ENCODE assay signal across 1 cellular context in the genomic region with DNA sequence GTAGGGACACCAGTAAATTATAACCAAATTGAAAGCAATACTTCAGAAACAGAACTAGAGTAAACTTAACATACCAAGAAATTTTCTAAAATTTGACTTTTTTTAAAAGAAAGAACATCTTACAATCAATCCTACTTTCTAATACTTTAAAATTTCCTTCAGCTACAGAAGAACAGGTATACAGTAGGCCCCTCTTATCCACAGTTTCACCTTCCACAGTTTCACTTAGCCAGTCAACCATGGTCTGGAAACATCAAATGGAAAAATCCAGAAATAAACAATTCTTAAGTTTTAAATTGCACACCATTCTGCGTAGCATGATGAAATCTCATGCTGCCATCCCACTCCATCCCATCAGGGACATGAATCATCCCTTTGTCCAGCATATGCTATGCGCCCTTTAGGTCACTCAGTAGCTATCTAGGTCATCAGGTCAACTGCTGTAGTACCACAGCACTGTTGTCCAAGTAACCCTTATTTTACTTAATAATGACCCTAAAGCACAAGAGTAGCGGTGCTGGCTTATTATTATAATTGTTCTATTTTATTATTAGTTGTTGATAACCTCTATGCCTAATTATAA.
TF ChIP-seq lines count a peak whose summit lies in the region.

No MANE protein-coding gene starts in this region.

TF ChIP-seq in HepG2, 621 proteins besides CTCF, POLR2A, EP300 and RAD21 (continued from another document and continues in another):
- TF ChIP-seq U2AF1 (optimal IDR thresholded peaks at IDR 0.05; ENCODE audit: low read depth, low read length) (no peak), TFE3 (CRISPR knock-in tag; IDR thresholded peaks at IDR 0.05) (peak; percentile 51; the same call in 1 of the 2 replicates), REST (IDR thresholded peaks at IDR 0.05; ENCODE audit: borderline replicate concordance in 1 of 2, low read depth in 1 of 2, low read length in 2 of 2) (no peak), SMAD3 (CRISPR knock-in tag; IDR thresholded peaks at IDR 0.05) (0 out of 2 replicates have a peak, but pooled peaks have one; percentile 32), CCAR2 (optimal IDR thresholded peaks at IDR 0.05; ENCODE audit: low read depth, low read length) (no peak), ERF (CRISPR knock-in tag; IDR thresholded peaks at IDR 0.05) (peak; percentile 60; the same call in 1 of the 2 replicates), ZBTB3 (CRISPR knock-in tag; IDR thresholded peaks at IDR 0.05; ENCODE audit: borderline replicate concordance, low read depth) (no peak), RERE (CRISPR knock-in tag; IDR thresholded peaks at IDR 0.05; ENCODE audit: low read depth) (peak; percentile 70; the same call in 1 of the 2 replicates), HCFC1 (IDR thresholded peaks at IDR 0.05; ENCODE audit: low read depth, low read length) (no peak), HIC2 (CRISPR knock-in tag; IDR thresholded peaks at IDR 0.05; ENCODE audit: low read depth) (no peak), MXI1 (IDR thresholded peaks at IDR 0.05; ENCODE audit: borderline replicate concordance, low read depth, low read length) (no peak), ARID3A (IDR thresholded peaks at IDR 0.05; ENCODE audit: low read depth, low read length) (no peak), ZNF180 (CRISPR knock-in tag; IDR thresholded peaks at IDR 0.05; ENCODE audit: borderline replicate concordance, low read depth) (no peak), CSRNP2 (CRISPR knock-in tag; conservative IDR thresholded peaks at IDR 0.05; ENCODE audit: low read depth) (no peak), ZFP36L1 (CRISPR knock-in tag; IDR thresholded peaks at IDR 0.05) (0 out of 2 replicates have a peak, but pooled peaks have one; percentile 51), SRSF9 (IDR thresholded peaks at IDR 0.05; ENCODE audit: borderline replicate concordance, insufficient read depth, low read depth, low read length, poor library complexity, severe bottlenecking) (no peak), JDP2 (CRISPR knock-in tag; IDR thresholded peaks at IDR 0.05; ENCODE audit: borderline replicate concordance) (no peak), HOXA5 (CRISPR knock-in tag; IDR thresholded peaks at IDR 0.05) (no peak), ZFP36 (IDR thresholded peaks at IDR 0.05; ENCODE audit: borderline replicate concordance, low read depth, low read length, partially characterized antibody) (no peak), SAP130 (CRISPR knock-in tag; IDR thresholded peaks at IDR 0.05; ENCODE audit: low read depth) (peak; percentile 77), ZNF333 (CRISPR knock-in tag; IDR thresholded peaks at IDR 0.05; ENCODE audit: borderline replicate concordance) (no peak), SMAD1 (CRISPR knock-in tag; IDR thresholded peaks at IDR 0.05; ENCODE audit: borderline replicate concordance, low read depth) (no peak), HOXD1 (CRISPR knock-in tag; IDR thresholded peaks at IDR 0.05) (no peak), NR2C2 (CRISPR knock-in tag; IDR thresholded peaks at IDR 0.05; ENCODE audit: borderline replicate concordance) (peak; percentile 53; the same call in 1 of the 2 replicates), NFYC (CRISPR knock-in tag; IDR thresholded peaks at IDR 0.05) (no peak), ZSCAN9 (CRISPR knock-in tag; IDR thresholded peaks at IDR 0.05; ENCODE audit: borderline replicate concordance) (no peak), ZNF569 (CRISPR knock-in tag; IDR thresholded peaks at IDR 0.05; ENCODE audit: borderline replicate concordance) (no peak), THAP7 (CRISPR knock-in tag; IDR thresholded peaks at IDR 0.05) (no peak), HOXA3 (CRISPR knock-in tag; IDR thresholded peaks at IDR 0.05) (peak; percentile 66), HES4 (CRISPR knock-in tag; IDR thresholded peaks at IDR 0.05; ENCODE audit: borderline replicate concordance) (no peak), FOXP1 (IDR thresholded peaks at IDR 0.05) (no peak; the same call in 1 of the 2 replicates), FOXP1 (CRISPR knock-in tag; IDR thresholded peaks at IDR 0.05) (peak; percentile 64)
- TF ChIP-seq, protein P1, sequence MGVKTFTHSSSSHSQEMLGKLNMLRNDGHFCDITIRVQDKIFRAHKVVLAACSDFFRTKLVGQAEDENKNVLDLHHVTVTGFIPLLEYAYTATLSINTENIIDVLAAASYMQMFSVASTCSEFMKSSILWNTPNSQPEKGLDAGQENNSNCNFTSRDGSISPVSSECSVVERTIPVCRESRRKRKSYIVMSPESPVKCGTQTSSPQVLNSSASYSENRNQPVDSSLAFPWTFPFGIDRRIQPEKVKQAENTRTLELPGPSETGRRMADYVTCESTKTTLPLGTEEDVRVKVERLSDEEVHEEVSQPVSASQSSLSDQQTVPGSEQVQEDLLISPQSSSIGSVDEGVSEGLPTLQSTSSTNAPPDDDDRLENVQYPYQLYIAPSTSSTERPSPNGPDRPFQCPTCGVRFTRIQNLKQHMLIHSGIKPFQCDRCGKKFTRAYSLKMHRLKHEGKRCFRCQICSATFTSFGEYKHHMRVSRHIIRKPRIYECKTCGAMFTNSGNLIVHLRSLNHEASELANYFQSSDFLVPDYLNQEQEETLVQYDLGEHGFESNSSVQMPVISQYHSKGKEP (CRISPR knock-in tag; IDR thresholded peaks at IDR 0.05) = no peak
- TF ChIP-seq, protein P2, sequence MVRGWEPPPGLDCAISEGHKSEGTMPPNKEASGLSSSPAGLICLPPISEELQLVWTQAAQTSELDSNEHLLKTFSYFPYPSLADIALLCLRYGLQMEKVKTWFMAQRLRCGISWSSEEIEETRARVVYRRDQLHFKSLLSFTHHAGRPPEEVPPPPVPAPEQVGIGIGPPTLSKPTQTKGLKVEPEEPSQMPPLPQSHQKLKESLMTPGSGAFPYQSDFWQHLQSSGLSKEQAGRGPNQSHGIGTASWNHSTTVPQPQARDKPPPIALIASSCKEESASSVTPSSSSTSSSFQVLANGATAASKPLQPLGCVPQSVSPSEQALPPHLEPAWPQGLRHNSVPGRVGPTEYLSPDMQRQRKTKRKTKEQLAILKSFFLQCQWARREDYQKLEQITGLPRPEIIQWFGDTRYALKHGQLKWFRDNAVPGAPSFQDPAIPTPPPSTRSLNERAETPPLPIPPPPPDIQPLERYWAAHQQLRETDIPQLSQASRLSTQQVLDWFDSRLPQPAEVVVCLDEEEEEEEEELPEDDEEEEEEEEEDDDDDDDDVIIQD (CRISPR knock-in tag; IDR thresholded peaks at IDR 0.05; ENCODE audit: low read depth) = peak; percentile 87
